Comparison of ENCODE assay signal across 17 cellular contexts in the genomic region with DNA sequence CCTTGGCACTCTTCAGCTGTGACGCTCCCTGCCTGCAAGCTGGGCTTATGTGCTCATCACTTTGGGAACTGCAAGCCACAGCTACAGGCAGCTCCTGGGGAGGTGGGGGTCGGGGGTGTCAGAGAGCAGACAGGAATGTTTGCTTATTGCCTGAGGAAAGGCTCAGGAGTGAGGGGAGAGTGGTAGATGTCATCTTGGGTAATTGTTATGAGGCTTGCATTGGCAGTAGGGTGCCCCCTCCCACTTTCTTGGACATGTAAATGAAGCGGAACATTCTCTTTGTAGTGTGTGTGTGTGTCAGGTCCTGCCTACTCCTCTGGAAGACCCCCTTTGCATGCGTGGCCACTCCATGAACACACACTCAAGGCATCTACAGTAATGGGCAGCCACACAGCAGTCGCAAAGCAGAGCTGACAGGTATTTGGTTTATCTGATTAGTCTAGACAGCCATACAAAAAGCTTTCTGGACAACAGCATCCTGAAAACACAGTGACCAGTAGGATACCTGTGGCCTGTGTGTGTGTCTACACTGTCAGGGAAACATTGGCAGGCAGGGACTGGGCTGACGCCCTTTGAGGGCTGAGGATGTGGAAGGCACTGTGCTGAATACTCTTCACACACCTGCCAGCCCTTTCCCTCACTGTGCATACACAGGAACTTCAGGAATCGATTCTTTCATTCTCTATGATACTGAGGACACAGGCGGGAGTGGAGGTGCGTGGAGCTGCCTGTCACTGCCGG. TPM values are rescaled to one million over a fixed set of nuclear protein-coding genes. Genes with fewer than 3 reads are reported as not detected.
DNase-seq lines count a peak whose midpoint lies in the region; FAIRE-seq and TF ChIP-seq lines count a peak whose summit lies in the region.
"Had no signal": no experiment of that assay in that cellular context is flagged by ENCODE, and none has a peak within 500 bp of the region (broad histone marks: within the 10 kb centered on the region; RNA-seq: fewer than 3 reads in every experiment).

No MANE protein-coding gene starts in this region.

- H3K79me2 ChIP-seq in H1 (ENCODE audit: control insufficient read depth in 1 of 2, insufficient read depth in 2 of 2, low read length in 2 of 2) (no peaks in the 10 kb centered on the region), mesendoderm (ENCODE audit: control insufficient read depth, insufficient read depth, low read length) (no peaks in the 10 kb centered on the region)

- no peak overlapping the region for H2BK120ac ChIP-seq in H1 (replicated peaks; ENCODE audit: low read depth, low read length)
- no peak overlapping the region for H2BK120ac ChIP-seq in mesendoderm (ENCODE audit: low read depth, low read length)

- no peak overlapping the region for H4K91ac ChIP-seq in H1 (replicated peaks; ENCODE audit: insufficient read length, low read length)

- no peak for TF ChIP-seq EP300 in H1 (IDR thresholded peaks at IDR 0.05; ENCODE audit: borderline replicate concordance in 1 of 2, low read depth in 2 of 2, low read length in 2 of 2)

- H3K18ac ChIP-seq in H1 (ENCODE audit: extremely low read depth, low read length) (no peak overlapping the region), mesendoderm (ENCODE audit: low read length) (no peak overlapping the region)

- CTCF ChIA-PET in H1 (lab: Charles Lee; ENCODE audit: partially characterized antibody): interaction anchor here (0.8 to 1.9 kb wide), 8 partner anchors 9 to 161 kb away, joined by 3 to 6 read pairs (median 3); no protein-coding TSS in a partner anchor

- POLR2A ChIA-PET in H1 (lab: Charles Lee; ENCODE audit: partially characterized antibody): no interaction called here

- DNase-seq in NCI-H345 (lab: John Stamatoyannopoulos, UW) (peak; percentile 52), H1 (ENCODE audit: low read depth in 1 of 2, low spot score in 2 of 2) (peak in 1 of 2 experiments; percentile 41), mesendoderm (peak; percentile 28), NCI-H1930 (lab: John Stamatoyannopoulos, UW) (no peak), GM20000 (ENCODE audit: low spot score) (no peak)
- DNase-seq in stimulated activated CD4-positive, alpha-beta T cell treated with anti-CD3 and anti-CD28 coated beads, Interleukin-15, amount 100 ng/mL, for 24 hours: no peak
- DNase-seq: BE2C; CD4-positive, alpha-beta memory T cell; DMS79; GM23248 had no signal

- H2AK5ac ChIP-seq in H1 (ENCODE audit: low read depth, low read length) (no peak overlapping the region), mesendoderm (ENCODE audit: low read length) (no peak overlapping the region)

- no peaks in the 10 kb centered on the region for H3K36me3 ChIP-seq in H1 (ENCODE audit: control insufficient read depth in 2 of 4, insufficient read depth in 4 of 4, low read length in 3 of 4)
- no peaks in the 10 kb centered on the region for H3K36me3 ChIP-seq in mesendoderm (ENCODE audit: control insufficient read depth, insufficient read depth, low read length)
- H3K36me3 ChIP-seq: BE2C, HAP-1 had no signal

- TF ChIP-seq CTCF in H1 (IDR thresholded peaks at IDR 0.05; ENCODE audit: control extremely low read depth in 1 of 3, insufficient read depth in 1 of 3, low read depth in 1 of 3, low read length in 3 of 3): no peak
- TF ChIP-seq CTCF in GM20000 (IDR thresholded peaks at IDR 0.05; ENCODE audit: extremely low read depth, missing control alignments): no peak

- no peaks in the 10 kb centered on the region for H3K79me1 ChIP-seq in H1 (ENCODE audit: low read depth, low read length)
- H3K79me1 ChIP-seq in mesendoderm (ENCODE audit: low read length): no peaks in the 10 kb centered on the region

- no peaks in the 10 kb centered on the region for H4K20me1 ChIP-seq in H1 (replicated peaks in 1 of 2; ENCODE audit: control insufficient read depth in 1 of 2, insufficient read depth in 2 of 2, low read length in 2 of 2)

- H3K4me2 ChIP-seq in H1 (ENCODE audit: insufficient read depth in 1 of 2, low read depth in 2 of 2, low read length in 2 of 2) (peak overlapping the region; percentile 37 to 52), mesendoderm (ENCODE audit: low read length) (no peak overlapping the region)
- H3K4me2 ChIP-seq: A549 had no signal

- no peak overlapping the region for H2AFZ ChIP-seq in H1 (ENCODE audit: low read length)
- H2AFZ ChIP-seq: GM23248 had no signal

- H3K14ac ChIP-seq in H1 (ENCODE audit: insufficient read length): no peak overlapping the region

- no peak overlapping the region for H2BK15ac ChIP-seq in H1 (ENCODE audit: low read length)
- no peak overlapping the region for H2BK15ac ChIP-seq in mesendoderm (replicated peaks; ENCODE audit: low read depth)

- no peak overlapping the region for H2BK12ac ChIP-seq in H1 (ENCODE audit: low read depth, low read length)

- 72% methylated on average over 10 of the region's 10 CpGs; no CpG with 5 or more reads in 1 of the 2 experiments for WGBS in H1 (ENCODE audit: extremely low coverage in 1 of 2, insufficient coverage in 1 of 2, insufficient read length in 1 of 2, insufficient replicate concordance in 2 of 2, low coverage in 1 of 2, low lambda C conversion rate in 2 of 2, missing lambda C conversion rate in 1 of 2), 2 experiments
- no CpG with 5 or more reads among the region's 10 CpGs for WGBS in mesendoderm (ENCODE audit: extremely low coverage, insufficient coverage, low lambda C conversion rate)

- H3K23ac ChIP-seq in H1 (ENCODE audit: insufficient read length): no peak overlapping the region
- H3K23ac ChIP-seq in mesendoderm (ENCODE audit: low read length): no peak overlapping the region

- peaks cover 8 to 11% of the 10 kb centered on the region in 2 experiments; a peak in 3 of 4 replicates for H3K9me3 ChIP-seq in H1 (ENCODE audit: insufficient read depth in 2 of 2, low read depth in 1 of 2, low read length in 1 of 2)
- H3K9me3 ChIP-seq: A549, BE2C, HAP-1 had no signal

- H3K56ac ChIP-seq in H1 (replicated peaks; ENCODE audit: insufficient read length, low read depth, low read length) (no peak overlapping the region), mesendoderm (ENCODE audit: low read length) (no peak overlapping the region)

- TF ChIP-seq POLR2A in H1 (IDR thresholded peaks at IDR 0.05; ENCODE audit: control extremely low read depth in 1 of 2, low read depth in 2 of 2, low read length in 2 of 2): no peak

- H4K5ac ChIP-seq in H1 (ENCODE audit: insufficient read length, low read depth, low read length) (no peak overlapping the region), mesendoderm (ENCODE audit: low read length) (no peak overlapping the region)

- peaks cover 0 to 2% (median 0%) of the 10 kb centered on the region in 4 experiments; a peak in 1 of 7 replicates for H3K27me3 ChIP-seq in H1 (replicated peaks in 1 of 4; ENCODE audit: control insufficient read depth in 3 of 4, extremely low read depth in 1 of 4, insufficient read depth in 3 of 4, low read length in 3 of 4)
- no peaks in the 10 kb centered on the region for H3K27me3 ChIP-seq in mesendoderm (ENCODE audit: insufficient read depth, low read length, poor library complexity)
- H3K27me3 ChIP-seq: BE2C had no signal

- H3K4ac ChIP-seq in H1 (replicated peaks; ENCODE audit: insufficient read length, low read depth, low read length) (no peak overlapping the region), mesendoderm (ENCODE audit: low read depth, low read length) (no peak overlapping the region)

- no peaks in the 10 kb centered on the region for H3K23me2 ChIP-seq in H1 (ENCODE audit: low read depth, low read length)

- no peak for TF ChIP-seq RAD21 in H1 (IDR thresholded peaks at IDR 0.05 in 1 of 2, conservative IDR thresholded peaks at IDR 0.05 in 1 of 2; ENCODE audit: low read depth in 2 of 2, low read length in 2 of 2)

- no peak for FAIRE-seq in H1 (lab: Jason Lieb, UNC)
- FAIRE-seq: A549, G401.6, GM12892 had no signal

- H4K8ac ChIP-seq in H1 (ENCODE audit: extremely low read depth, insufficient read depth, low read length) (no peak overlapping the region), mesendoderm (ENCODE audit: low read depth, low read length) (no peak overlapping the region)

- H3K4me3 ChIP-seq in H1 (ENCODE audit: extremely low read depth in 1 of 4, insufficient read depth in 2 of 4, low read depth in 3 of 4, low read length in 4 of 4) (no peak overlapping the region), mesendoderm (ENCODE audit: low read length) (no peak overlapping the region)
- H3K4me3 ChIP-seq: A549, GM23248, HAP-1 had no signal

- H3K27ac ChIP-seq in H1 (ENCODE audit: low read depth, low read length) (no peak overlapping the region), mesendoderm (ENCODE audit: low read depth, low read length) (no peak overlapping the region)
- H3K27ac ChIP-seq: A549, C4-2B, GM23248 had no signal

- H2BK5ac ChIP-seq in H1 (ENCODE audit: low read depth, low read length) (no peak overlapping the region), mesendoderm (ENCODE audit: low read length) (no peak overlapping the region)

- no peak overlapping the region for H2BK20ac ChIP-seq in H1 (ENCODE audit: low read length)

- peaks cover 3 to 14% (median 9%) of the 10 kb centered on the region in 4 experiments for H3K4me1 ChIP-seq in H1 (replicated peaks in 1 of 4; ENCODE audit: control insufficient read depth in 3 of 4, insufficient read depth in 4 of 4, low read length in 3 of 4)
- no peaks in the 10 kb centered on the region for H3K4me1 ChIP-seq in mesendoderm (ENCODE audit: control insufficient read depth, low read depth, low read length)
- H3K4me1 ChIP-seq: A549, BE2C, HAP-1 had no signal

- H3K9ac ChIP-seq in H1 (replicated peaks in 1 of 4; ENCODE audit: extremely low read depth in 1 of 4, low read depth in 3 of 4, low read length in 3 of 4) (no peak overlapping the region; a peak in 1 of 7 replicates), mesendoderm (ENCODE audit: low read length) (no peak overlapping the region)
- H3K9ac ChIP-seq: GM23248 had no signal

TF ChIP-seq in H1, 55 proteins besides CTCF, POLR2A, EP300 and RAD21:
- no peak for TF ChIP-seq SIX5 (IDR thresholded peaks at IDR 0.05; ENCODE audit: low read depth, low read length)
- no peak for TF ChIP-seq RBBP5 (IDR thresholded peaks at IDR 0.05; ENCODE audit: borderline replicate concordance, low read depth, low read length)
- no peak for TF ChIP-seq NRF1 (IDR thresholded peaks at IDR 0.05; ENCODE audit: low read depth, low read length)
- TF ChIP-seq ASH2L (IDR thresholded peaks at IDR 0.05; ENCODE audit: low read length): no peak
- TF ChIP-seq GTF2F1 (IDR thresholded peaks at IDR 0.05; ENCODE audit: borderline replicate concordance, low read depth, low read length): no peak
- no peak for TF ChIP-seq TCF12 (IDR thresholded peaks at IDR 0.05; ENCODE audit: low read depth, low read length)

RNA-seq across cellular contexts. Expression of a gene that starts 17.1 kb away (rescaled TPM):
- not detected in 2 replicates for total RNA-seq in H1 (2021; fragmentation: NEBNext Ultra II Directional; extraction: Animal tissue kit (Norgen Biotek cat#: 25700))
- not detected in 2 replicates for polyA plus RNA-seq in H1 (2011; rRNA removed)
- polyA plus RNA-seq in H1 (2011; cell fraction: cytosol; rRNA removed): not detected
- polyA plus RNA-seq in H1 (2011; cell fraction: nucleus; rRNA removed): not detected
- polyA plus RNA-seq in H1 (2012, experiment 1 of 2): not detected in 4 replicates
- not detected for polyA plus RNA-seq in H1 (2012, experiment 2 of 2)
- not detected for polyA plus RNA-seq in H1 (2013, experiment 1 of 2)
- not detected for polyA plus RNA-seq in H1 (2013, experiment 2 of 2)
- not detected in 2 replicates for polyA minus RNA-seq in H1 (2011; rRNA and poly(A)+ RNA removed)
- not detected for polyA minus RNA-seq in H1 (2011; cell fraction: cytosol; rRNA and poly(A)+ RNA removed)
- not detected for polyA minus RNA-seq in H1 (2011; cell fraction: nucleus; rRNA and poly(A)+ RNA removed)
- polyA plus RNA-seq in mesendoderm (2013, experiment 1 of 2): not detected
- not detected for polyA plus RNA-seq in mesendoderm (2013, experiment 2 of 2)
- total RNA-seq: CD4-positive, alpha-beta memory T cell; GM23248; HT-29 had no signal
- polyA plus RNA-seq: A549; AG04450; CD4-positive, alpha-beta memory T cell; GM23248 had no signal

Comparison
In these comparisons a context has a peak if more than half of its experiments do, and no peak if none do; other contexts are left out.
1. DNase-seq: peak in NCI-H345 (single experiment) and mesendoderm (single experiment); none in NCI-H1930 (0 of 2), GM20000 (single experiment) and stimulated activated CD4-positive, alpha-beta T cell treated with anti-CD3 and anti-CD28 coated beads, Interleukin-15, amount 100 ng/mL, for 24 hours (single experiment).